ENCODE assay signal across 30 cellular contexts in genomic region chr2:162166174-162166573, GRCh38. TPM values are rescaled to one million over a fixed set of nuclear protein-coding genes. Genes with fewer than 3 reads are reported as not detected.
"Had no signal": no experiment of that assay in that cellular context is flagged by ENCODE, and none has a peak within 500 bp of the region (broad histone marks: within the 10 kb centered on the region; RNA-seq: fewer than 3 reads in every experiment).

No MANE protein-coding gene starts in this region.

- H3K36me3 Mint-ChIP-seq: activated CD4-positive, alpha-beta memory T cell treated with anti-CD3 and anti-CD28 coated beads for 36 hours; activated naive CD8-positive, alpha-beta T cell treated with anti-CD3 and anti-CD28 coated beads for 36 hours had no signal

- ATAC-seq: Panc1 had no signal

- H3K9ac ChIP-seq: KMS-11, SK-N-SH had no signal

- H3K27ac Mint-ChIP-seq: activated CD4-positive, alpha-beta memory T cell treated with anti-CD3 and anti-CD28 coated beads for 36 hours; activated CD4-positive, alpha-beta T cell treated with anti-CD3 and anti-CD28 coated beads, Interleukin-2, amount 10 ng/mL, durations not matched to agents 7 days and 5 days; activated naive CD8-positive, alpha-beta T cell treated with anti-CD3 and anti-CD28 coated beads for 36 hours; T-helper 1 cell treated with Interleukin-12 subunit alpha and Interleukin-12 subunit beta and Interleukin-4 antibody, amounts not matched to agents 30 μg/mL and 1 μg/mL, for 36 hours; T-helper 2 cell treated with Interferon-gamma antibody and Interleukin-4, amounts not matched to agents 5 μg/mL and 100 μg/mL, for 36 hours had no signal

- H3K4me3 ChIP-seq: SJSA1 had no signal

- H3K27ac ChIP-seq: brain microvascular endothelial cell, KMS-11, SJSA1 had no signal

- H3K27me3 ChIP-seq: brain microvascular endothelial cell, SJSA1 had no signal

- H3K4me3 Mint-ChIP-seq: activated CD4-positive, alpha-beta memory T cell treated with anti-CD3 and anti-CD28 coated beads for 36 hours; activated CD4-positive, alpha-beta T cell treated with anti-CD3 and anti-CD28 coated beads, Interleukin-2, amount 10 ng/mL, durations not matched to agents 7 days and 5 days; activated naive CD8-positive, alpha-beta T cell treated with anti-CD3 and anti-CD28 coated beads for 36 hours; T-helper 1 cell treated with Interleukin-12 subunit alpha and Interleukin-12 subunit beta and Interleukin-4 antibody, amounts not matched to agents 30 μg/mL and 1 μg/mL, for 36 hours; T-helper 2 cell treated with Interferon-gamma antibody and Interleukin-4, amounts not matched to agents 5 μg/mL and 100 μg/mL, for 36 hours had no signal

- H3K9me3 Mint-ChIP-seq: activated CD4-positive, alpha-beta memory T cell treated with anti-CD3 and anti-CD28 coated beads for 36 hours; activated CD4-positive, alpha-beta T cell treated with anti-CD3 and anti-CD28 coated beads, Interleukin-2, amount 10 ng/mL, durations not matched to agents 7 days and 5 days; activated naive CD8-positive, alpha-beta T cell treated with anti-CD3 and anti-CD28 coated beads for 36 hours; T-helper 1 cell treated with Interleukin-12 subunit alpha and Interleukin-12 subunit beta and Interleukin-4 antibody, amounts not matched to agents 30 μg/mL and 1 μg/mL, for 36 hours; T-helper 2 cell treated with Interferon-gamma antibody and Interleukin-4, amounts not matched to agents 5 μg/mL and 100 μg/mL, for 36 hours had no signal

- H3K4me2 ChIP-seq: KMS-11, SK-N-SH had no signal

- DNase-seq: activated CD4-positive, alpha-beta memory T cell treated with anti-CD3 and anti-CD28 coated beads for 36 hours; activated CD4-positive, alpha-beta T cell treated with anti-CD3 and anti-CD28 coated beads, Interleukin-2, amount 10 ng/mL, durations not matched to agents 7 days and 5 days; activated effector memory CD4-positive, alpha-beta T cell treated with anti-CD3 and anti-CD28 coated beads, Interleukin-2, amount 50 U/mL, for 16 hours; activated naive CD4-positive, alpha-beta T cell; activated naive CD4-positive, alpha-beta T cell treated with anti-CD3 and anti-CD28 coated beads, Interleukin-2, amount 50 U/mL, for 16 hours; activated naive CD8-positive, alpha-beta T cell treated with anti-CD3 and anti-CD28 coated beads for 36 hours; activated T-cell treated with anti-CD3 and anti-CD28 coated beads, Interleukin-2, amount 50 U/mL, for 1 hour; amniotic stem cell; aorta; brain microvascular endothelial cell; central memory CD4-positive, alpha-beta T cell; NCI-H1092 treated with DMSO at 0.1 percent for 48 hours; NCI-H1417; NCI-H146; NCI-H187; NCI-H2107; NCI-H2171; NCI-H510A; NCI-H526; NCI-H748 treated with DMSO at 0.1 percent for 48 hours; SHP77 treated with DMSO at 0.1 percent for 48 hours; SK-N-SH had no signal

- H3K9me3 ChIP-seq: SJSA1, SK-N-SH had no signal

- FAIRE-seq: TTC549 had no signal

- H3K4me1 ChIP-seq: SJSA1 had no signal

- H3K36me3 ChIP-seq: SJSA1 had no signal

RNA-seq across cellular contexts. Expression of gene GCG, which starts 14.1 kb away (rescaled TPM):
- total RNA-seq: activated CD4-positive, alpha-beta memory T cell treated with anti-CD3 and anti-CD28 coated beads for 36 hours; activated CD4-positive, alpha-beta T cell treated with anti-CD3 and anti-CD28 coated beads, Interleukin-2, amount 10 ng/mL, durations not matched to agents 7 days and 5 days; activated naive CD8-positive, alpha-beta T cell treated with anti-CD3 and anti-CD28 coated beads for 36 hours; cerebellum; M059J; SJSA1 had no signal
- polyA plus RNA-seq: SK-N-SH had no signal
